ENCODE assay signal across 27 cellular contexts in genomic region chr20:59077705-59078104, GRCh38. TPM values are rescaled to one million over a fixed set of nuclear protein-coding genes. Genes with fewer than 3 reads are reported as not detected.
"Had no signal": no experiment of that assay in that cellular context is flagged by ENCODE, and none has a peak within 500 bp of the region (broad histone marks: within the 10 kb centered on the region; RNA-seq: fewer than 3 reads in every experiment).

No MANE protein-coding gene starts in this region.

- H3K4me1 ChIP-seq: ascending aorta, gastrocnemius medialis, left lung, lower lobe of right lung, tibial nerve had no signal

- H3K4me1 Mint-ChIP-seq: nephron had no signal

- H3K9me3 ChIP-seq: ascending aorta, gastrocnemius medialis, left lung, lower lobe of right lung, mucosa of descending colon, tibial nerve had no signal

- H3K27ac ChIP-seq: ascending aorta, brain microvascular endothelial cell, coronary artery, gastrocnemius medialis, left lung, lower lobe of right lung, tibial nerve had no signal

- H3K27ac Mint-ChIP-seq: activated naive CD4-positive, alpha-beta T cell treated with anti-CD3 and anti-CD28 coated beads, Interleukin-2, amount 50 U/mL, for 72 hours; effector memory CD8-positive, alpha-beta T cell; nephron; T-helper 2 cell treated with Interferon-gamma antibody and Interleukin-4, amounts not matched to agents 5 μg/mL and 100 μg/mL, for 36 hours had no signal

- H3K36me3 Mint-ChIP-seq: activated naive CD4-positive, alpha-beta T cell treated with anti-CD3 and anti-CD28 coated beads, Interleukin-2, amount 50 U/mL, for 72 hours had no signal

- H3K36me3 ChIP-seq: ascending aorta, brain microvascular endothelial cell, gastrocnemius medialis, left lung, lower lobe of right lung, tibial nerve had no signal

- H3K4me3 Mint-ChIP-seq: activated T-cell treated with anti-CD3 and anti-CD28 coated beads, Interleukin-2, amount 50 U/mL, for 4 hours; effector memory CD8-positive, alpha-beta T cell; nephron; T-helper 2 cell treated with Interferon-gamma antibody and Interleukin-4, amounts not matched to agents 5 μg/mL and 100 μg/mL, for 36 hours had no signal

- DNase-seq: activated CD4-positive, alpha-beta T cell treated with anti-CD3 and anti-CD28 coated beads for 4 hours; activated CD4-positive, alpha-beta T cell treated with anti-CD3 and anti-CD28 coated beads, Interleukin-2, amount 50 U/mL, for 48 hours; activated CD4-positive, CD25-positive, alpha-beta regulatory T cell; activated CD8-positive, alpha-beta memory T cell treated with anti-CD3 and anti-CD28 coated beads, Interleukin-2, amount 50 U/mL, for 48 hours; activated naive CD4-positive, alpha-beta T cell; activated T-cell treated with anti-CD3 and anti-CD28 coated beads, Interleukin-2, amount 50 U/mL, for 4 hours; brain microvascular endothelial cell; effector memory CD8-positive, alpha-beta T cell; erythroblast; gastrocnemius medialis; glutamatergic neuron; left lung; lower lobe of right lung; mucosa of descending colon; posterior cingulate gyrus; right cardiac atrium; stimulated activated CD4-positive, alpha-beta T cell treated with anti-CD3 and anti-CD28 coated beads, Interleukin-2, amount 100 ng/mL, for 48 hours; T-helper 1 cell had no signal

- H3K4me3 ChIP-seq: ascending aorta, coronary artery, gastrocnemius medialis, left lung, lower lobe of right lung, mucosa of descending colon, tibial nerve had no signal

- ATAC-seq: effector memory CD8-positive, alpha-beta T cell; gastrocnemius medialis; left lung; lower lobe of right lung; mucosa of descending colon; right cardiac atrium had no signal

- H3K27me3 ChIP-seq: ascending aorta, brain microvascular endothelial cell had no signal

- H3K9me3 Mint-ChIP-seq: activated naive CD4-positive, alpha-beta T cell treated with anti-CD3 and anti-CD28 coated beads, Interleukin-2, amount 50 U/mL, for 72 hours; activated T-cell treated with anti-CD3 and anti-CD28 coated beads, Interleukin-2, amount 50 U/mL, for 4 hours; effector memory CD8-positive, alpha-beta T cell; nephron; T-helper 2 cell treated with Interferon-gamma antibody and Interleukin-4, amounts not matched to agents 5 μg/mL and 100 μg/mL, for 36 hours had no signal

RNA-seq across cellular contexts. Expression of gene TUBB1, which starts 58.5 kb away (rescaled TPM):
- total RNA-seq: activated T-cell treated with anti-CD3 and anti-CD28 coated beads, Interleukin-2, amount 50 U/mL, for 4 hours; ascending aorta; mucosa of descending colon; myocyte; osteoblast; ureter had no signal
